Comparison of ENCODE assay signal across 26 cellular contexts in the genomic region with DNA sequence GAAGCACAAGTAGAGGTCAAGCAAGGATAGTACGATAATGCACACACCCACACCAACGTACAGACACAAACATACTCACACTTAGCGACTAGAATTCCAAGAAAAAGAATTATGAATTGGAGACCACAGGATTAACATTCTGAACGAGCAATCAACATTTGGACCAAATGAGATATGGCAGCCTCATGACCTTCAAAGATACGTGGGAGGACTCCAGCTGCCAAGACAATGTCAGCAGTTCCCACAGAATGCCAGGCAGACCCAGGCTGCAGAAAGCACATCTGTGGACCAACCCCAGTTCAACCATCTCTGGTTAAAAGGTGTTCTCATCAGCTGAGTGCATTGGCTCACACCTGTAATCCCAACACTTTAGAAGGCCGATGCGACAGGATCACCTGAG.
"Had no signal": no experiment of that assay in that cellular context is flagged by ENCODE, and none has a peak within 500 bp of the region (broad histone marks: within the 10 kb centered on the region; RNA-seq: fewer than 3 reads in every experiment).

No MANE protein-coding gene starts in this region.

- H3K4me1 Mint-ChIP-seq: activated B cell treated with CpG ODN at 0.5 μM for 24 hours; activated CD4-positive, alpha-beta T cell treated with anti-CD3 and anti-CD28 coated beads, Interleukin-2, amount 10 ng/mL, durations not matched to agents 24 days and 14 days; activated T-helper 17 cell treated with anti-CD3 and anti-CD28 coated beads, Interleukin-2, amount 50 U/mL, for 72 hours had no signal

- H3K4me1 ChIP-seq: Peyer's patch had no signal

- H3K4me3 Mint-ChIP-seq: activated B cell treated with CpG ODN at 0.5 μM for 24 hours; activated CD4-positive, alpha-beta T cell treated with anti-CD3 and anti-CD28 coated beads, Interleukin-2, amount 10 ng/mL, durations not matched to agents 24 days and 14 days; activated naive CD4-positive, alpha-beta T cell treated with anti-CD3 and anti-CD28 coated beads for 36 hours; activated naive CD8-positive, alpha-beta T cell treated with anti-CD3 and anti-CD28 coated beads for 36 hours; activated T-helper 17 cell treated with anti-CD3 and anti-CD28 coated beads, Interleukin-2, amount 50 U/mL, for 72 hours; T-helper 1 cell treated with Interleukin-12 subunit alpha and Interleukin-12 subunit beta and Interleukin-4 antibody, amounts not matched to agents 30 μg/mL and 1 μg/mL, for 36 hours had no signal

- H3K36me3 Mint-ChIP-seq: activated naive CD8-positive, alpha-beta T cell treated with anti-CD3 and anti-CD28 coated beads for 36 hours had no signal

- H3K27ac Mint-ChIP-seq: activated B cell treated with CpG ODN at 0.5 μM for 24 hours; activated CD4-positive, alpha-beta T cell treated with anti-CD3 and anti-CD28 coated beads, Interleukin-2, amount 10 ng/mL, durations not matched to agents 24 days and 14 days; activated naive CD4-positive, alpha-beta T cell treated with anti-CD3 and anti-CD28 coated beads for 36 hours; activated naive CD8-positive, alpha-beta T cell treated with anti-CD3 and anti-CD28 coated beads for 36 hours; activated T-helper 17 cell treated with anti-CD3 and anti-CD28 coated beads, Interleukin-2, amount 50 U/mL, for 72 hours; T-helper 1 cell treated with Interleukin-12 subunit alpha and Interleukin-12 subunit beta and Interleukin-4 antibody, amounts not matched to agents 30 μg/mL and 1 μg/mL, for 36 hours had no signal

- H3K4me3 ChIP-seq: Peyer's patch had no signal

- H3K27me3 ChIP-seq: Peyer's patch had no signal

- DNase-seq: activated B cell treated with CpG ODN at 0.5 μM for 24 hours; activated CD4-positive, alpha-beta T cell treated with anti-CD3 and anti-CD28 coated beads for 1 hour; activated CD4-positive, alpha-beta T cell treated with anti-CD3 and anti-CD28 coated beads, Interleukin-2, amount 10 ng/mL, durations not matched to agents 24 days and 14 days; activated CD4-positive, alpha-beta T cell treated with anti-CD3 and anti-CD28 coated beads, Interleukin-2, amount 50 U/mL, for 48 hours; activated CD8-positive, alpha-beta memory T cell treated with anti-CD3 and anti-CD28 coated beads for 24 hours; activated gamma-delta T cell; activated naive CD4-positive, alpha-beta T cell treated with anti-CD3 and anti-CD28 coated beads for 36 hours; activated naive CD8-positive, alpha-beta T cell treated with anti-CD3 and anti-CD28 coated beads for 36 hours; activated T-cell treated with anti-CD3 and anti-CD28 coated beads, Interleukin-2, amount 50 U/mL, for 48 hours; anterior cingulate cortex; IMR-90; Kasumi-1; KBM-7; NCI-H146; NCI-H187 treated with DMSO at 0.1 percent for 48 hours; NCI-H2081 treated with DMSO at 0.1 percent for 48 hours; NCI-H2171 treated with DMSO at 0.1 percent for 48 hours; NCI-H226; NCI-H510A; NCI-H69; NK-92 treated with Interleukin-12 subunit alpha and Interleukin-12 subunit beta, amount 100 ng/mL, for 24 hours; Peyer's patch; SHP77 treated with DMSO at 0.1 percent for 48 hours had no signal

- H3K36me3 ChIP-seq: Peyer's patch had no signal

- H3K27me3 Mint-ChIP-seq: activated CD4-positive, alpha-beta T cell treated with anti-CD3 and anti-CD28 coated beads, Interleukin-2, amount 10 ng/mL, durations not matched to agents 24 days and 14 days; activated naive CD8-positive, alpha-beta T cell treated with anti-CD3 and anti-CD28 coated beads for 36 hours; activated T-helper 17 cell treated with anti-CD3 and anti-CD28 coated beads, Interleukin-2, amount 50 U/mL, for 72 hours had no signal

- H3K27ac ChIP-seq: Peyer's patch, RWPE1 had no signal

- ATAC-seq: activated T-helper 17 cell treated with anti-CD3 and anti-CD28 coated beads, Interleukin-2, amount 50 U/mL, for 72 hours had no signal

- H3K9me3 Mint-ChIP-seq: activated CD4-positive, alpha-beta T cell treated with anti-CD3 and anti-CD28 coated beads, Interleukin-2, amount 10 ng/mL, durations not matched to agents 24 days and 14 days; activated naive CD4-positive, alpha-beta T cell treated with anti-CD3 and anti-CD28 coated beads for 36 hours; activated T-helper 17 cell treated with anti-CD3 and anti-CD28 coated beads, Interleukin-2, amount 50 U/mL, for 72 hours; T-helper 1 cell treated with Interleukin-12 subunit alpha and Interleukin-12 subunit beta and Interleukin-4 antibody, amounts not matched to agents 30 μg/mL and 1 μg/mL, for 36 hours had no signal

- H3K9me3 ChIP-seq: Peyer's patch had no signal
